In the genomic region with DNA sequence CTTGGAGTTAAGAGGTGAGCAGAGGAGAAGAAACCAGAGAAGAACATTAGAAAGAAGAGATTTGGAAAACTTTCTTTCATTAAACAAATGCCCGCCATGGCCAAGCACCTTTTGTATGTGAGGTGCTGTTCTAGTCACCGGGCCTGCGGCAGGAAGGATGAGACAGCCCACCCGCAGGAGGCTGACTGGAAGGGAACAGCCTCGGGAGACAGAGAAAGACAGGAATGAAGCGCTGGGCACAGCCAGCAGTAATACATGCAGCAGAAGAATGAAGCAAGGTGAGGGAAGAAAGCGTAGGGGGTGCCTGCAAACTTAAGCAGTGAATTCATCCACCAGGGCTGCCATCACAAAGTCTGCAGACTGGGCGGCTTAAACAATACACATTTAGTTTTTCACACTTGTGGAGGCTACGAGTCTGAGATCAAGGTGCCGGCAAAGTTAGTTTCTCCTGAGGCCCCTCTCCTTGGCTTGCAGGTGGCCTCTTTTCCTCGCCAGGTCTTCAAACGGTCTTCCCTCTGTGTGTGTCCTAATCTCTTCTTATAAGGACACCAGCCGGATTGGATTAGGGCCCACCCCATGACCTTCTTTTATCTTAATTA, we compare ENCODE assay signal across 2 cellular contexts.
TF ChIP-seq lines count a peak whose summit lies in the region.

No MANE protein-coding gene starts in this region.

TF ChIP-seq in endothelial cell of umbilical vein, 7 proteins besides CTCF, POLR2A, EP300 and RAD21:
- no peak for TF ChIP-seq POLR2AphosphoS5 (IDR thresholded peaks at IDR 0.05; ENCODE audit: insufficient read depth, low read depth, low read length)
- TF ChIP-seq, protein P1, sequence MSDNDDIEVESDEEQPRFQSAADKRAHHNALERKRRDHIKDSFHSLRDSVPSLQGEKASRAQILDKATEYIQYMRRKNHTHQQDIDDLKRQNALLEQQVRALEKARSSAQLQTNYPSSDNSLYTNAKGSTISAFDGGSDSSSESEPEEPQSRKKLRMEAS (IDR thresholded peaks at IDR 0.05; ENCODE audit: insufficient read depth, insufficient read length), result no peak
- TF ChIP-seq EZH2 (IDR thresholded peaks at IDR 0.05; ENCODE audit: borderline replicate concordance, low read depth, low read length, severe bottlenecking), result no peak
- TF ChIP-seq JUN (IDR thresholded peaks at IDR 0.05; ENCODE audit: borderline replicate concordance, insufficient read depth, insufficient read length, low read depth), result no peak

TF ChIP-seq in WTC11, 78 proteins besides CTCF, POLR2A, EP300 and RAD21:
- TF ChIP-seq, protein P2, sequence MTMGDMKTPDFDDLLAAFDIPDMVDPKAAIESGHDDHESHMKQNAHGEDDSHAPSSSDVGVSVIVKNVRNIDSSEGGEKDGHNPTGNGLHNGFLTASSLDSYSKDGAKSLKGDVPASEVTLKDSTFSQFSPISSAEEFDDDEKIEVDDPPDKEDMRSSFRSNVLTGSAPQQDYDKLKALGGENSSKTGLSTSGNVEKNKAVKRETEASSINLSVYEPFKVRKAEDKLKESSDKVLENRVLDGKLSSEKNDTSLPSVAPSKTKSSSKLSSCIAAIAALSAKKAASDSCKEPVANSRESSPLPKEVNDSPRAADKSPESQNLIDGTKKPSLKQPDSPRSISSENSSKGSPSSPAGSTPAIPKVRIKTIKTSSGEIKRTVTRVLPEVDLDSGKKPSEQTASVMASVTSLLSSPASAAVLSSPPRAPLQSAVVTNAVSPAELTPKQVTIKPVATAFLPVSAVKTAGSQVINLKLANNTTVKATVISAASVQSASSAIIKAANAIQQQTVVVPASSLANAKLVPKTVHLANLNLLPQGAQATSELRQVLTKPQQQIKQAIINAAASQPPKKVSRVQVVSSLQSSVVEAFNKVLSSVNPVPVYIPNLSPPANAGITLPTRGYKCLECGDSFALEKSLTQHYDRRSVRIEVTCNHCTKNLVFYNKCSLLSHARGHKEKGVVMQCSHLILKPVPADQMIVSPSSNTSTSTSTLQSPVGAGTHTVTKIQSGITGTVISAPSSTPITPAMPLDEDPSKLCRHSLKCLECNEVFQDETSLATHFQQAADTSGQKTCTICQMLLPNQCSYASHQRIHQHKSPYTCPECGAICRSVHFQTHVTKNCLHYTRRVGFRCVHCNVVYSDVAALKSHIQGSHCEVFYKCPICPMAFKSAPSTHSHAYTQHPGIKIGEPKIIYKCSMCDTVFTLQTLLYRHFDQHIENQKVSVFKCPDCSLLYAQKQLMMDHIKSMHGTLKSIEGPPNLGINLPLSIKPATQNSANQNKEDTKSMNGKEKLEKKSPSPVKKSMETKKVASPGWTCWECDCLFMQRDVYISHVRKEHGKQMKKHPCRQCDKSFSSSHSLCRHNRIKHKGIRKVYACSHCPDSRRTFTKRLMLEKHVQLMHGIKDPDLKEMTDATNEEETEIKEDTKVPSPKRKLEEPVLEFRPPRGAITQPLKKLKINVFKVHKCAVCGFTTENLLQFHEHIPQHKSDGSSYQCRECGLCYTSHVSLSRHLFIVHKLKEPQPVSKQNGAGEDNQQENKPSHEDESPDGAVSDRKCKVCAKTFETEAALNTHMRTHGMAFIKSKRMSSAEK (CRISPR knock-in tag; IDR thresholded peaks at IDR 0.05; ENCODE audit: borderline replicate concordance), result no peak
- TF ChIP-seq, protein P3, sequence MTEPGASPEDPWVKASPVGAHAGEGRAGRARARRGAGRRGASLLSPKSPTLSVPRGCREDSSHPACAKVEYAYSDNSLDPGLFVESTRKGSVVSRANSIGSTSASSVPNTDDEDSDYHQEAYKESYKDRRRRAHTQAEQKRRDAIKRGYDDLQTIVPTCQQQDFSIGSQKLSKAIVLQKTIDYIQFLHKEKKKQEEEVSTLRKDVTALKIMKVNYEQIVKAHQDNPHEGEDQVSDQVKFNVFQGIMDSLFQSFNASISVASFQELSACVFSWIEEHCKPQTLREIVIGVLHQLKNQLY (CRISPR knock-in tag; IDR thresholded peaks at IDR 0.05), result no peak
- no peak for TF ChIP-seq ZNF317 (CRISPR knock-in tag; IDR thresholded peaks at IDR 0.05; ENCODE audit: borderline replicate concordance, low read depth)
- no peak for TF ChIP-seq ATF2 (CRISPR knock-in tag; IDR thresholded peaks at IDR 0.05; ENCODE audit: borderline replicate concordance, low read depth)
- no peak for TF ChIP-seq IRF2 (CRISPR knock-in tag; IDR thresholded peaks at IDR 0.05; ENCODE audit: borderline replicate concordance, low read depth)
- TF ChIP-seq TCF7 (CRISPR knock-in tag; IDR thresholded peaks at IDR 0.05; ENCODE audit: low read depth), result no peak
- no peak for TF ChIP-seq ZNF512 (CRISPR knock-in tag; IDR thresholded peaks at IDR 0.05; ENCODE audit: borderline replicate concordance)
- TF ChIP-seq CREM (CRISPR knock-in tag; IDR thresholded peaks at IDR 0.05), result no peak
- TF ChIP-seq ZMAT4 (CRISPR knock-in tag; IDR thresholded peaks at IDR 0.05), result no peak
- no peak for TF ChIP-seq MYBL2 (CRISPR knock-in tag; IDR thresholded peaks at IDR 0.05)
- no peak for TF ChIP-seq TP53 (CRISPR knock-in tag; IDR thresholded peaks at IDR 0.05)
- no peak for TF ChIP-seq TEAD4 (CRISPR knock-in tag; IDR thresholded peaks at IDR 0.05)
- no peak for TF ChIP-seq ZNF219 (CRISPR knock-in tag; IDR thresholded peaks at IDR 0.05; ENCODE audit: borderline replicate concordance)
- no peak for TF ChIP-seq RELA (CRISPR knock-in tag; IDR thresholded peaks at IDR 0.05; ENCODE audit: borderline replicate concordance)
- TF ChIP-seq ATF1 (CRISPR knock-in tag; IDR thresholded peaks at IDR 0.05), result no peak
- no peak for TF ChIP-seq NR3C1 (CRISPR knock-in tag; conservative IDR thresholded peaks at IDR 0.05; ENCODE audit: low read depth)
- no peak for TF ChIP-seq MXD4 (CRISPR knock-in tag; IDR thresholded peaks at IDR 0.05; ENCODE audit: borderline replicate concordance)
- no peak for TF ChIP-seq AR (CRISPR knock-in tag; IDR thresholded peaks at IDR 0.05)
- TF ChIP-seq USF2 (CRISPR knock-in tag; IDR thresholded peaks at IDR 0.05), result no peak
- TF ChIP-seq AFF4 (CRISPR knock-in tag; IDR thresholded peaks at IDR 0.05; ENCODE audit: borderline replicate concordance), result no peak
